ENCODE assay signal across 23 cellular contexts in genomic region chr5:16612007-16612406, GRCh38. TPM values are rescaled to one million over a fixed set of nuclear protein-coding genes. Genes with fewer than 3 reads are reported as not detected.
DNase-seq lines count a peak whose midpoint lies in the region; ATAC-seq, FAIRE-seq and TF ChIP-seq lines count a peak whose summit lies in the region.
"Had no signal": no experiment of that assay in that cellular context is flagged by ENCODE, and none has a peak within 500 bp of the region (broad histone marks: within the 10 kb centered on the region; RNA-seq: fewer than 3 reads in every experiment).

No MANE protein-coding gene starts in this region.

- in situ Hi-C loops in GM12878 (cut with MboI) = no loop called here
- in situ Hi-C loops in GM23248 (cut with MboI) = no loop called here

- intact Hi-C loops in activated CD8-positive, alpha-beta T cell treated with anti-CD3 and anti-CD28 coated beads for 36 hours (cut with micrococcal nuclease) = no loop called here
- intact Hi-C loops in CD4-positive, alpha-beta T cell (cut with DNase I, micrococcal nuclease) = no loop called here
- intact Hi-C loops in GM12878 (cut with micrococcal nuclease; ENCODE audit: unreplicated experiment) = no loop called here

- no peaks in the 10 kb centered on the region for H3K27me3 ChIP-seq in CD4-positive, alpha-beta T cell (ENCODE audit: control insufficient read depth, insufficient read depth, low read length)
- H3K27me3 ChIP-seq in GM12878 (replicated peaks in 1 of 2; ENCODE audit: control insufficient read depth in 2 of 2, insufficient read depth in 2 of 2, low read length in 1 of 2) = no peaks in the 10 kb centered on the region; a peak in 2 of 4 replicates
- peaks cover 38% of the 10 kb centered on the region for H3K27me3 ChIP-seq in GM23248 (replicated peaks; ENCODE audit: insufficient read depth)

- H3K4me3 ChIP-seq in GM12878 (no peak overlapping the region), GM23248 (no peak overlapping the region)
- H3K4me3 ChIP-seq: GM23338, MG63 had no signal

- H3K27ac ChIP-seq in CD4-positive, alpha-beta T cell (ENCODE audit: low read depth, low read length) = no peak overlapping the region
- no peak overlapping the region for H3K27ac ChIP-seq in GM12878 (ENCODE audit: control insufficient read depth, insufficient read depth)
- no peak overlapping the region for H3K27ac ChIP-seq in GM23248

- SMC1A ChIA-PET in GM12878 (lab: Charles Lee; ENCODE audit: uncharacterized antibody, unreplicated experiment) = no interaction called here

- POLR2A ChIA-PET in activated CD8-positive, alpha-beta T cell treated with anti-CD3 and anti-CD28 coated beads for 36 hours (lab: Charles Lee) = interaction anchor here (1.3 kb wide), 1 partner anchor 15 kb away, joined by 4 read pairs; no protein-coding TSS in a partner anchor
- POLR2A ChIA-PET in activated CD8-positive, alpha-beta T cell treated with anti-CD3 and anti-CD28 coated beads, Interleukin-2, amount 10 ng/mL, durations not matched to agents 7 days and 5 days (lab: Charles Lee) = no interaction called here
- POLR2A ChIA-PET in CD4-positive, alpha-beta T cell (lab: Charles Lee) = no interaction called here
- POLR2A ChIA-PET in GM12878 (lab: Charles Lee) = no interaction called here

- H3K27ac Mint-ChIP-seq in activated CD8-positive, alpha-beta T cell treated with anti-CD3 and anti-CD28 coated beads for 36 hours = peak overlapping the region; percentile 32
- H3K27ac Mint-ChIP-seq in activated CD8-positive, alpha-beta T cell treated with anti-CD3 and anti-CD28 coated beads, Interleukin-2, amount 10 ng/mL, durations not matched to agents 7 days and 5 days = no peak overlapping the region
- peak overlapping the region; percentile 78 for H3K27ac Mint-ChIP-seq in CD4-positive, alpha-beta T cell
- peak overlapping the region; percentile 11 for H3K27ac Mint-ChIP-seq in T-helper 17 cell
- H3K27ac Mint-ChIP-seq: CD14-positive monocyte, GM23338 had no signal

- H4K20me1 ChIP-seq in GM12878 (ENCODE audit: control insufficient read depth, insufficient read depth) = no peaks in the 10 kb centered on the region
- no peaks in the 10 kb centered on the region for H4K20me1 ChIP-seq in GM23248 (ENCODE audit: insufficient read depth)

- no peaks in the 10 kb centered on the region for H3K9me2 ChIP-seq in GM23248 (ENCODE audit: insufficient read depth)
- H3K9me2 ChIP-seq: SK-N-SH had no signal

- TF ChIP-seq RAD21 in GM12878 (IDR thresholded peaks at IDR 0.05; ENCODE audit: insufficient read depth, low read depth, low read length) = no peak

- RAD21 ChIA-PET in GM12878 (lab: Charles Lee; ENCODE audit: unreplicated experiment) = no interaction called here

- CTCF ChIA-PET in activated CD8-positive, alpha-beta T cell treated with anti-CD3 and anti-CD28 coated beads for 36 hours (lab: Charles Lee) = interaction anchor here (0.7 kb wide), 1 partner anchor 67 kb away, joined by 3 read pairs; no protein-coding TSS in a partner anchor
- CTCF ChIA-PET in activated CD8-positive, alpha-beta T cell treated with anti-CD3 and anti-CD28 coated beads, Interleukin-2, amount 10 ng/mL, durations not matched to agents 7 days and 5 days (lab: Charles Lee) = no interaction called here
- CTCF ChIA-PET in CD4-positive, alpha-beta T cell (lab: Charles Lee) = no interaction called here
- CTCF ChIA-PET in GM12878 (lab: Yijun Ruan, JAX) = no interaction called here

- H3K9ac ChIP-seq in GM12878 (ENCODE audit: control insufficient read depth, insufficient read depth, low read length) (no peak overlapping the region), GM23248 (no peak overlapping the region)
- H3K9ac ChIP-seq: SK-N-SH had no signal

- H2AFZ ChIP-seq in GM12878 (ENCODE audit: control insufficient read depth, low read depth, low read length) (no peak overlapping the region), GM23248 (no peak overlapping the region)
- H2AFZ ChIP-seq: GM23338 had no signal

- TF ChIP-seq EP300 in GM12878 (IDR thresholded peaks at IDR 0.05; ENCODE audit: borderline replicate concordance in 1 of 2, control insufficient read depth in 1 of 2, low read depth in 2 of 2, low read length in 2 of 2) = no peak

- H3K9me3 Mint-ChIP-seq in activated CD8-positive, alpha-beta T cell treated with anti-CD3 and anti-CD28 coated beads for 36 hours = peaks cover 6% of the 10 kb centered on the region
- no peaks in the 10 kb centered on the region for H3K9me3 Mint-ChIP-seq in activated CD8-positive, alpha-beta T cell treated with anti-CD3 and anti-CD28 coated beads, Interleukin-2, amount 10 ng/mL, durations not matched to agents 7 days and 5 days (ENCODE audit: insufficient read depth)
- H3K9me3 Mint-ChIP-seq in CD4-positive, alpha-beta T cell = no peaks in the 10 kb centered on the region
- H3K9me3 Mint-ChIP-seq: GM23338 had no signal

- peaks cover 32% of the 10 kb centered on the region for H3K36me3 Mint-ChIP-seq in activated CD8-positive, alpha-beta T cell treated with anti-CD3 and anti-CD28 coated beads for 36 hours (ENCODE audit: low read depth)
- peaks cover 64% of the 10 kb centered on the region for H3K36me3 Mint-ChIP-seq in activated CD8-positive, alpha-beta T cell treated with anti-CD3 and anti-CD28 coated beads, Interleukin-2, amount 10 ng/mL, durations not matched to agents 7 days and 5 days (ENCODE audit: low read depth)
- peaks cover 63% of the 10 kb centered on the region for H3K36me3 Mint-ChIP-seq in CD4-positive, alpha-beta T cell (ENCODE audit: low read depth)
- peaks cover 9% of the 10 kb centered on the region for H3K36me3 Mint-ChIP-seq in T-helper 17 cell (ENCODE audit: low read depth)

- ATAC-seq in activated CD8-positive, alpha-beta T cell treated with anti-CD3 and anti-CD28 coated beads for 36 hours = peak; percentile 49
- no peak for ATAC-seq in activated CD8-positive, alpha-beta T cell treated with anti-CD3 and anti-CD28 coated beads, Interleukin-2, amount 10 ng/mL, durations not matched to agents 7 days and 5 days
- peak; percentile 6 for ATAC-seq in CD4-positive, alpha-beta T cell (ENCODE audit: poor library complexity)
- ATAC-seq in T-helper 17 cell = no peak
- ATAC-seq in GM12878 = peak; percentile 43
- ATAC-seq in GM18498 (IDR thresholded peaks at IDR 0.05; ENCODE audit: unreplicated experiment) = no peak
- ATAC-seq: GM23338 had no signal

- H3K79me2 ChIP-seq in GM12878 (ENCODE audit: control insufficient read depth, insufficient read depth, low read length) (no peaks in the 10 kb centered on the region), GM23248 (ENCODE audit: insufficient read depth) (no peaks in the 10 kb centered on the region)

- no peak for TF ChIP-seq CTCF in activated CD8-positive, alpha-beta T cell treated with anti-CD3 and anti-CD28 coated beads for 36 hours (IDR thresholded peaks at IDR 0.05)
- no peak for TF ChIP-seq CTCF in CD4-positive, alpha-beta T cell (IDR thresholded peaks at IDR 0.05)
- no peak for TF ChIP-seq CTCF in GM12878 (IDR thresholded peaks at IDR 0.05 in 2 of 3, conservative IDR thresholded peaks at IDR 0.05 in 1 of 3; ENCODE audit: control insufficient read depth in 2 of 3, extremely low read depth in 1 of 3, insufficient read depth in 1 of 3, low read depth in 3 of 3, low read length in 3 of 3)

- no peaks in the 10 kb centered on the region for H3K9me3 ChIP-seq in CD4-positive, alpha-beta T cell (ENCODE audit: control insufficient read depth, low read length)
- H3K9me3 ChIP-seq in T-helper 17 cell (ENCODE audit: control insufficient read depth, low read length, poor library complexity, severe bottlenecking) = no peaks in the 10 kb centered on the region
- H3K9me3 ChIP-seq in GM12878 (replicated peaks; ENCODE audit: control insufficient read depth, insufficient read depth, low read length) = no peaks in the 10 kb centered on the region
- no peaks in the 10 kb centered on the region for H3K9me3 ChIP-seq in GM23248 (ENCODE audit: low read depth)
- H3K9me3 ChIP-seq: Caco-2, MG63, SK-N-SH had no signal

- H3K4me1 ChIP-seq in GM12878 (ENCODE audit: control insufficient read depth, insufficient read depth, low read length) (no peaks in the 10 kb centered on the region), GM23248 (ENCODE audit: insufficient read depth) (no peaks in the 10 kb centered on the region)

- H3K4me2 ChIP-seq in GM12878 (ENCODE audit: control insufficient read depth, insufficient read depth) = no peak overlapping the region
- no peak overlapping the region for H3K4me2 ChIP-seq in GM23248 (ENCODE audit: unreplicated experiment)
- H3K4me2 ChIP-seq: GM23338, SK-N-SH had no signal

- H3K36me3 ChIP-seq in GM12878 (ENCODE audit: control insufficient read depth in 2 of 2, insufficient read depth in 2 of 2, low read length in 1 of 2) = no peaks in the 10 kb centered on the region
- H3K36me3 ChIP-seq in GM23248 (ENCODE audit: low read depth) = no peaks in the 10 kb centered on the region
- H3K36me3 ChIP-seq: MG63 had no signal

- no peak overlapping the region for H3K4me3 Mint-ChIP-seq in activated CD8-positive, alpha-beta T cell treated with anti-CD3 and anti-CD28 coated beads for 36 hours
- H3K4me3 Mint-ChIP-seq in activated CD8-positive, alpha-beta T cell treated with anti-CD3 and anti-CD28 coated beads, Interleukin-2, amount 10 ng/mL, durations not matched to agents 7 days and 5 days = no peak overlapping the region
- H3K4me3 Mint-ChIP-seq in CD4-positive, alpha-beta T cell = peak overlapping the region; percentile 82
- H3K4me3 Mint-ChIP-seq in T-helper 17 cell = no peak overlapping the region
- H3K4me3 Mint-ChIP-seq: CD14-positive monocyte, GM23338, IgD-negative memory B cell had no signal

- peak; percentile 34 for DNase-seq in activated CD8-positive, alpha-beta T cell treated with anti-CD3 and anti-CD28 coated beads for 36 hours
- no peak for DNase-seq in activated CD8-positive, alpha-beta T cell treated with anti-CD3 and anti-CD28 coated beads, Interleukin-2, amount 10 ng/mL, durations not matched to agents 7 days and 5 days
- DNase-seq in CD4-positive, alpha-beta T cell = no peak
- DNase-seq in T-helper 17 cell = no peak
- no peak for DNase-seq in GM12878 (ENCODE audit: low read depth, low spot score)
- no peak for DNase-seq in DMS53 treated with DMSO at 0.1 percent for 48 hours (lab: John Stamatoyannopoulos, UW; ENCODE audit: unreplicated experiment)
- no peak for DNase-seq in GM23248
- DNase-seq: Caco-2, GDM1, HCEC 1CT, Kasumi-1, MG63, NCI-H1105 treated with DMSO at 0.1 percent for 48 hours, NCI-H1694, NCI-H2081 treated with DMSO at 0.1 percent for 48 hours, Right ventricle myocardium superior, SK-N-SH had no signal

- WGBS in GM12878 (ENCODE audit: insufficient coverage, insufficient replicate concordance, low lambda C conversion rate, missing lambda C conversion rate) = 100% methylated on average over 1 of the region's 2 CpGs
- 91 to 92% methylated on average over 2 of the region's 2 CpGs for WGBS in GM23248 (ENCODE audit: low coverage in 1 of 2, low lambda C conversion rate in 2 of 2, missing lambda C conversion rate in 2 of 2), 2 experiments

- no peaks in the 10 kb centered on the region for H3K27me3 Mint-ChIP-seq in activated CD8-positive, alpha-beta T cell treated with anti-CD3 and anti-CD28 coated beads for 36 hours
- H3K27me3 Mint-ChIP-seq in activated CD8-positive, alpha-beta T cell treated with anti-CD3 and anti-CD28 coated beads, Interleukin-2, amount 10 ng/mL, durations not matched to agents 7 days and 5 days (ENCODE audit: low read depth) = no peaks in the 10 kb centered on the region
- H3K27me3 Mint-ChIP-seq in CD4-positive, alpha-beta T cell = no peaks in the 10 kb centered on the region
- H3K27me3 Mint-ChIP-seq in T-helper 17 cell = no peaks in the 10 kb centered on the region

- no peak for TF ChIP-seq POLR2A in GM12878 (IDR thresholded peaks at IDR 0.05; ENCODE audit: low read depth, low read length)

- BruUV-seq in GM12878 (replicated peaks; lab: Mats Ljungman, UMichigan) = no TSS peak

- H3F3A ChIP-seq in GM23248 (ENCODE audit: insufficient read depth) = no peaks in the 10 kb centered on the region

- H3K4me1 Mint-ChIP-seq in activated CD8-positive, alpha-beta T cell treated with anti-CD3 and anti-CD28 coated beads for 36 hours (ENCODE audit: low read depth) = peaks cover 55% of the 10 kb centered on the region
- H3K4me1 Mint-ChIP-seq in activated CD8-positive, alpha-beta T cell treated with anti-CD3 and anti-CD28 coated beads, Interleukin-2, amount 10 ng/mL, durations not matched to agents 7 days and 5 days (ENCODE audit: low read depth) = peaks cover 44% of the 10 kb centered on the region
- peaks cover 78% of the 10 kb centered on the region for H3K4me1 Mint-ChIP-seq in CD4-positive, alpha-beta T cell (ENCODE audit: low read depth)
- peaks cover 50% of the 10 kb centered on the region for H3K4me1 Mint-ChIP-seq in T-helper 17 cell

- no peak for FAIRE-seq in GM12878 (lab: Jason Lieb, UNC)
- FAIRE-seq: GM19239, RCC 7860 had no signal

RNA-seq across cellular contexts. Expression of gene RETREG1, which starts 4.8 kb away (rescaled TPM):
- total RNA-seq in activated CD8-positive, alpha-beta T cell treated with anti-CD3 and anti-CD28 coated beads for 36 hours = 10 to 100 TPM; 31.7 to 31.9 TPM
- 10 to 100 TPM; 47.1 to 51.8 TPM for total RNA-seq in activated CD8-positive, alpha-beta T cell treated with anti-CD3 and anti-CD28 coated beads, Interleukin-2, amount 10 ng/mL, durations not matched to agents 7 days and 5 days
- total RNA-seq in CD4-positive, alpha-beta T cell = 10 to 100 TPM; 68.9 to 69.7 TPM
- total RNA-seq in T-helper 17 cell (10 to 100 TPM; 30.2 to 37.8 TPM), GM12878 (2014; rRNA removed) (7.9 and 9.3 TPM in 2 replicates), GM12878 (2014; rRNA removed; fragmentation: Illumina TruSeq; extraction: Trizol) (8.4 and 8.9 TPM in 2 replicates), GM12878 (2021) (8.0 and 12.2 TPM in 2 replicates)
- total RNA-seq in GM12878 (2013; cell fraction: nucleolus; rRNA removed) = 0.48 TPM in 1 of 2 replicates, not detected in the other
- polyA plus RNA-seq in GM12878 (2011; ENCODE audit: low read depth) = 0.29 TPM
- polyA plus RNA-seq in GM12878 (2011; rRNA removed) (3.9 and 4.8 TPM in 2 replicates), GM12878 (2014; fragmentation: Illumina TruSeq; extraction: Trizol) (6.4 and 7.2 TPM in 2 replicates), GM12878 (2014; fragmentation: Nextera tagmentation; extraction: Ambion mirVana) (1 to 10 TPM; 3.9 to 5.1 TPM), GM12878 (2014; rRNA removed) (6.3 and 6.5 TPM in 2 replicates), GM12878 (2016; fragmentation: Nextera tagmentation; extraction: Ambion mirVana) (1 to 10 TPM; 6.0 to 7.1 TPM), GM23248 (2016; fragmentation: Nextera tagmentation; extraction: Ambion mirVana) (0.93 and 1.1 TPM in 2 replicates)
- 3.7 and 4.1 TPM in 2 replicates for polyA plus RNA-seq in GM12878 (2011; cell fraction: cytosol; rRNA removed)
- polyA plus RNA-seq in GM12878 (2011; cell fraction: nucleus; rRNA removed) = 2.7 and 3.3 TPM in 2 replicates
- 0.95 TPM in 2 replicates for polyA plus RNA-seq in GM12878 (2012)
- polyA minus RNA-seq in GM12878 (2011; rRNA and poly(A)+ RNA removed) = 3.3 and 6.4 TPM in 2 replicates
- 1.9 and 2.2 TPM in 2 replicates for polyA minus RNA-seq in GM12878 (2011; cell fraction: cytosol; rRNA and poly(A)+ RNA removed)
- polyA minus RNA-seq in GM12878 (2011; cell fraction: nucleus; rRNA and poly(A)+ RNA removed) = 2.2 and 3.3 TPM in 2 replicates
- total RNA-seq in GM23248 (2014; rRNA removed; shearing (Covaris generic)) = 0.22 and 5.1 TPM in 2 replicates

Comparison
In these comparisons a context has a peak if more than half of its experiments do, and no peak if none do; other contexts are left out.
1. ATAC-seq: peak in activated CD8-positive, alpha-beta T cell treated with anti-CD3 and anti-CD28 coated beads for 36 hours (single experiment), CD4-positive, alpha-beta T cell (single experiment) and GM12878 (single experiment); none in activated CD8-positive, alpha-beta T cell treated with anti-CD3 and anti-CD28 coated beads, Interleukin-2, amount 10 ng/mL, durations not matched to agents 7 days and 5 days (single experiment), T-helper 17 cell (single experiment) and GM18498 (single experiment).